In genomic region chr20:62832951-62833391, GRCh38 we compare ENCODE assay signal across 11 cellular contexts. TPM values are rescaled to one million over a fixed set of nuclear protein-coding genes. Genes with fewer than 3 reads are reported as not detected.
DNase-seq lines count a peak whose midpoint lies in the region; ATAC-seq and TF ChIP-seq lines count a peak whose summit lies in the region.
"Had no signal": no experiment of that assay in that cellular context is flagged by ENCODE, and none has a peak within 500 bp of the region (broad histone marks: within the 10 kb centered on the region; RNA-seq: fewer than 3 reads in every experiment).

No MANE protein-coding gene starts in this region.

- no peak overlapping the region for H2BK12ac ChIP-seq in mesenchymal stem cell (ENCODE audit: low read length in 2 of 2)

- H3K79me1 ChIP-seq in mesenchymal stem cell (replicated peaks; ENCODE audit: low read length, poor library complexity, severe bottlenecking): no peaks in the 10 kb centered on the region

- H4K91ac ChIP-seq in mesenchymal stem cell (ENCODE audit: low read length): no peak overlapping the region

- POLR2A ChIA-PET in SK-N-SH (lab: Yijun Ruan, JAX): no interaction called here

- H3K79me2 ChIP-seq in SK-N-SH (ENCODE audit: insufficient read depth) (no peaks in the 10 kb centered on the region), KMS-11 (ENCODE audit: insufficient read depth, low read depth) (no peaks in the 10 kb centered on the region)

- TF ChIP-seq EP300 in SK-N-SH (IDR thresholded peaks at IDR 0.05; ENCODE audit: borderline replicate concordance in 1 of 2, low read depth in 1 of 2, low read length in 1 of 2): no peak

- no peaks in the 10 kb centered on the region for H3K9me2 ChIP-seq in SK-N-SH

- no peak overlapping the region for H3K4me2 ChIP-seq in SK-N-SH
- peak overlapping the region; percentile 64 for H3K4me2 ChIP-seq in KMS-11
- no peak overlapping the region for H3K4me2 ChIP-seq in mesenchymal stem cell (ENCODE audit: low read length, poor library complexity, severe bottlenecking)

- H3K27ac ChIP-seq in SK-N-SH (ENCODE audit: low read depth in 2 of 2, low read length in 1 of 2) (peak overlapping the region in 1 of 2 experiments; percentile 30; a peak in 1 of 4 replicates), KMS-11 (peak overlapping the region; percentile 85), thyroid gland (peak overlapping the region in 2 of 3 donors; percentile 50 to 51), mesenchymal stem cell (ENCODE audit: low read length, poor library complexity, severe bottlenecking) (no peak overlapping the region), tibial artery (no peak overlapping the region)

- H3K36me3 Mint-ChIP-seq in dendritic cell treated with granulocyte-macrophage colony-stimulating factor and Interleukin-4, amounts not matched to agents 40 ng/mL and 50 ng/mL, for 4 days (ENCODE audit: low read depth): no peaks in the 10 kb centered on the region

- H4K20me1 ChIP-seq in SK-N-SH (ENCODE audit: insufficient read depth) (no peaks in the 10 kb centered on the region), KMS-11 (ENCODE audit: insufficient read depth) (no peaks in the 10 kb centered on the region)

- H3K27me3 ChIP-seq in SK-N-SH (ENCODE audit: insufficient read depth): no peaks in the 10 kb centered on the region
- no peaks in the 10 kb centered on the region for H3K27me3 ChIP-seq in KMS-11 (ENCODE audit: insufficient read depth, low read depth)
- no peaks in the 10 kb centered on the region for H3K27me3 ChIP-seq in thyroid gland
- H3K27me3 ChIP-seq in mesenchymal stem cell (ENCODE audit: control insufficient read depth in 1 of 2, insufficient read depth in 1 of 2, low read length in 2 of 2): peaks cover 7 to 49% of the 10 kb centered on the region in 2 experiments
- peaks cover 0 to 40% of the 10 kb centered on the region in 2 donors for H3K27me3 ChIP-seq in tibial artery

- H3K14ac ChIP-seq in mesenchymal stem cell (ENCODE audit: low read length in 2 of 2): no peak overlapping the region

- no peak overlapping the region for H2BK5ac ChIP-seq in mesenchymal stem cell (ENCODE audit: low read depth, low read length, poor library complexity, severe bottlenecking)

- peak overlapping the region; percentile 75 for H3K27ac Mint-ChIP-seq in dendritic cell treated with granulocyte-macrophage colony-stimulating factor and Interleukin-4, amounts not matched to agents 40 ng/mL and 50 ng/mL, for 4 days

- H3K9me3 ChIP-seq in SK-N-SH (no peaks in the 10 kb centered on the region), thyroid gland (no peaks in the 10 kb centered on the region), mesenchymal stem cell (ENCODE audit: control insufficient read depth, low read length) (no peaks in the 10 kb centered on the region), tibial artery (no peaks in the 10 kb centered on the region)

- H3K4me3 ChIP-seq in SK-N-SH (ENCODE audit: low read depth in 2 of 2, low read length in 1 of 2) (no peak overlapping the region), KMS-11 (IDR thresholded peaks at IDR 0.05; ENCODE audit: insufficient read depth, low read depth, low read length) (no peak overlapping the region), thyroid gland (replicated peaks in 1 of 3) (no peak overlapping the region), mesenchymal stem cell (ENCODE audit: insufficient read depth in 1 of 2, low read depth in 1 of 2, low read length in 2 of 2) (no peak overlapping the region), tibial artery (no peak overlapping the region)

- no peaks in the 10 kb centered on the region for H3K36me3 ChIP-seq in SK-N-SH (replicated peaks in 1 of 2; ENCODE audit: control insufficient read depth in 1 of 2, insufficient read depth in 2 of 2, low read length in 1 of 2)
- H3K36me3 ChIP-seq in KMS-11 (ENCODE audit: insufficient read depth): no peaks in the 10 kb centered on the region
- H3K36me3 ChIP-seq in thyroid gland: no peaks in the 10 kb centered on the region
- H3K36me3 ChIP-seq in mesenchymal stem cell (ENCODE audit: control insufficient read depth in 1 of 2, insufficient read depth in 2 of 2, low read depth in 1 of 2, low read length in 2 of 2): no peaks in the 10 kb centered on the region
- no peaks in the 10 kb centered on the region for H3K36me3 ChIP-seq in tibial artery

- no peak for TF ChIP-seq POLR2A in thyroid gland (IDR thresholded peaks at IDR 0.05)

- no peak overlapping the region for H2BK120ac ChIP-seq in mesenchymal stem cell (ENCODE audit: low read depth, low read length)

- H3K4me1 Mint-ChIP-seq in dendritic cell treated with granulocyte-macrophage colony-stimulating factor and Interleukin-4, amounts not matched to agents 40 ng/mL and 50 ng/mL, for 4 days (ENCODE audit: low read depth): peaks cover 37% of the 10 kb centered on the region

- peaks cover 0 to 22% of the 10 kb centered on the region in 2 experiments; a peak in 1 of 4 replicates for H3K4me1 ChIP-seq in SK-N-SH (ENCODE audit: control insufficient read depth in 1 of 2, insufficient read depth in 2 of 2, low read depth in 1 of 2, low read length in 1 of 2)
- H3K4me1 ChIP-seq in KMS-11 (ENCODE audit: low read depth, poor library complexity, severe bottlenecking): peaks cover 43% of the 10 kb centered on the region
- H3K4me1 ChIP-seq in thyroid gland: peaks cover 24 to 47% of the 10 kb centered on the region in 2 donors
- peaks cover 13% of the 10 kb centered on the region for H3K4me1 ChIP-seq in mesenchymal stem cell (ENCODE audit: control insufficient read depth, insufficient read depth, low read depth, low read length)
- H3K4me1 ChIP-seq in tibial artery: peaks cover 0 to 18% (median 0%) of the 10 kb centered on the region in 4 donors

- intact Hi-C loops in dendritic cell treated with granulocyte-macrophage colony-stimulating factor and Interleukin-4, amounts not matched to agents 40 ng/mL and 50 ng/mL, for 4 days (cut with micrococcal nuclease): no loop called here
- intact Hi-C loops in thyroid gland (cut with DNase I) (no loop called here), tibial artery (cut with DNase I; ENCODE audit: low total_unique reads) (no loop called here)

- no peak overlapping the region for H4K8ac ChIP-seq in mesenchymal stem cell (ENCODE audit: low read length)

- 82% methylated on average over 14 of the region's 14 CpGs for WGBS in SK-N-SH (ENCODE audit: low lambda C conversion rate)
- 48 to 56% methylated on average over 14 of the region's 14 CpGs for WGBS in thyroid gland, 2 donors
- WGBS in mesenchymal stem cell: 94% methylated on average over 14 of the region's 14 CpGs

- H2BK15ac ChIP-seq in mesenchymal stem cell (ENCODE audit: low read depth, poor library complexity, severe bottlenecking): no peak overlapping the region

- H2AFZ ChIP-seq in SK-N-SH (ENCODE audit: low read depth): no peak overlapping the region
- peak overlapping the region; percentile 66 for H2AFZ ChIP-seq in KMS-11 (ENCODE audit: low read depth)
- no peak overlapping the region for H2AFZ ChIP-seq in mesenchymal stem cell (ENCODE audit: low read depth, low read length)

- H2AK5ac ChIP-seq in mesenchymal stem cell (ENCODE audit: low read length, severe bottlenecking): no peak overlapping the region

- peak overlapping the region; percentile 63 for H3K4me3 Mint-ChIP-seq in dendritic cell treated with granulocyte-macrophage colony-stimulating factor and Interleukin-4, amounts not matched to agents 40 ng/mL and 50 ng/mL, for 4 days

- H3K27me3 Mint-ChIP-seq in dendritic cell treated with granulocyte-macrophage colony-stimulating factor and Interleukin-4, amounts not matched to agents 40 ng/mL and 50 ng/mL, for 4 days: no peaks in the 10 kb centered on the region

- no peaks in the 10 kb centered on the region for H3K9me3 Mint-ChIP-seq in dendritic cell treated with granulocyte-macrophage colony-stimulating factor and Interleukin-4, amounts not matched to agents 40 ng/mL and 50 ng/mL, for 4 days

- no peak for ATAC-seq in SK-N-SH treated with all-trans-retinoic acid at 6 μM for 48 hours

- no peak overlapping the region for H3K4ac ChIP-seq in mesenchymal stem cell (ENCODE audit: low read depth in 1 of 2, low read length in 2 of 2)

- no peak overlapping the region for H3K9ac ChIP-seq in SK-N-SH
- H3K9ac ChIP-seq in KMS-11: peak overlapping the region; percentile 57
- no peak overlapping the region for H3K9ac ChIP-seq in mesenchymal stem cell (ENCODE audit: low read length)

- H3K18ac ChIP-seq in mesenchymal stem cell (ENCODE audit: low read depth in 1 of 2, low read length in 2 of 2): no peak overlapping the region

- H3F3A ChIP-seq in SK-N-SH (replicated peaks; ENCODE audit: insufficient read depth): no peaks in the 10 kb centered on the region

- DNase-seq in SK-N-SH (peak; percentile 69), thyroid gland (peak; percentile 56 to 72), mesenchymal stem cell (no peak), tibial artery (no peak)
- DNase-seq in stimulated activated CD8-positive, alpha-beta memory T cell treated with anti-CD3 and anti-CD28 coated beads, Interleukin-4, amount 100 ng/mL, for 48 hours: no peak
- DNase-seq: ACHN; activated CD8-positive, alpha-beta memory T cell treated with anti-CD3 and anti-CD28 coated beads for 24 hours; cortex of kidney had no signal

- no peak for TF ChIP-seq RAD21 in SK-N-SH (IDR thresholded peaks at IDR 0.05; ENCODE audit: low read length)

- CTCF ChIA-PET in SK-N-SH (lab: Yijun Ruan, JAX): interaction anchor here (0.7 to 3.0 kb wide), 3 partner anchors 11 to 44 kb away, joined by 3 to 21 read pairs (median 4); no protein-coding TSS in a partner anchor

- no peak for TF ChIP-seq CTCF in SK-N-SH (IDR thresholded peaks at IDR 0.05)
- no peak for TF ChIP-seq CTCF in KMS-11 (conservative IDR thresholded peaks at IDR 0.05; ENCODE audit: low read depth, low read length)
- TF ChIP-seq CTCF in thyroid gland (IDR thresholded peaks at IDR 0.05): no peak
- no peak for TF ChIP-seq CTCF in tibial artery (IDR thresholded peaks at IDR 0.05)

- no peak overlapping the region for H3K23ac ChIP-seq in mesenchymal stem cell (ENCODE audit: low read length in 2 of 2)

RNA-seq across cellular contexts. Expression of gene COL9A3, which starts 16.1 kb away (rescaled TPM):
- 1.3 and 2.5 TPM in 2 replicates for polyA plus RNA-seq in SK-N-SH (2012; rRNA removed)
- polyA plus RNA-seq in SK-N-SH (2012; cell fraction: cytosol; rRNA removed): 1.2 and 1.7 TPM in 2 replicates
- 6.2 and 7.8 TPM in 2 replicates for polyA plus RNA-seq in SK-N-SH (2012; cell fraction: nucleus; rRNA removed)
- total RNA-seq in thyroid gland: 100 to 1,000 TPM in 1 of 4 donors, 10 to 100 TPM in 2, 1 to 10 TPM in 1; 5.3 to 113 (median 62.8) TPM
- polyA plus RNA-seq in mesenchymal stem cell (2013, experiment 1 of 2): 0.79 TPM
- polyA plus RNA-seq in mesenchymal stem cell (2013, experiment 2 of 2): 0.44 TPM

RNA-seq across cellular contexts. Expression of gene OGFR, which starts 28.3 kb away (rescaled TPM):
- polyA plus RNA-seq in SK-N-SH (2012; rRNA removed): 52.9 and 60.8 TPM in 2 replicates
- 25.9 and 35.3 TPM in 2 replicates for polyA plus RNA-seq in SK-N-SH (2012; cell fraction: cytosol; rRNA removed)
- 96.1 and 137 TPM in 2 replicates for polyA plus RNA-seq in SK-N-SH (2012; cell fraction: nucleus; rRNA removed)
- 10 to 100 TPM; 50.0 to 67.6 (median 63.7) TPM for total RNA-seq in thyroid gland
- polyA plus RNA-seq in mesenchymal stem cell (2013, experiment 1 of 2): 28.3 TPM
- 27.4 TPM for polyA plus RNA-seq in mesenchymal stem cell (2013, experiment 2 of 2)

RNA-seq across cellular contexts. Expression of gene TCFL5, which starts 28.7 kb away (rescaled TPM):
- polyA plus RNA-seq in SK-N-SH (2012; rRNA removed): 10.1 and 11.2 TPM in 2 replicates
- polyA plus RNA-seq in SK-N-SH (2012; cell fraction: cytosol; rRNA removed): 14.5 and 14.6 TPM in 2 replicates
- polyA plus RNA-seq in SK-N-SH (2012; cell fraction: nucleus; rRNA removed): 8.8 and 12.4 TPM in 2 replicates
- total RNA-seq in thyroid gland: 10 to 100 TPM; 15.3 to 26.6 (median 20.6) TPM
- polyA plus RNA-seq in mesenchymal stem cell (2013, experiment 1 of 2): 6.1 TPM
- polyA plus RNA-seq in mesenchymal stem cell (2013, experiment 2 of 2): 6.9 TPM

RNA-seq across cellular contexts. Expression of gene MRGBP, which starts 36.7 kb away (rescaled TPM):
- 20.0 and 22.0 TPM in 2 replicates for polyA plus RNA-seq in SK-N-SH (2012; rRNA removed)
- polyA plus RNA-seq in SK-N-SH (2012; cell fraction: cytosol; rRNA removed): 18.2 and 20.7 TPM in 2 replicates
- 22.9 and 26.5 TPM in 2 replicates for polyA plus RNA-seq in SK-N-SH (2012; cell fraction: nucleus; rRNA removed)
- 10 to 100 TPM in 3 of 4 donors, 1 to 10 TPM in 1; 9.9 to 14.6 (median 12.4) TPM for total RNA-seq in thyroid gland
- polyA plus RNA-seq in mesenchymal stem cell (2013, experiment 1 of 2): 14.2 TPM
- 14.5 TPM for polyA plus RNA-seq in mesenchymal stem cell (2013, experiment 2 of 2)

Comparison
In these comparisons a context has a peak if more than half of its experiments do, and no peak if none do; other contexts are left out.
1. DNase-seq: peak in SK-N-SH (single experiment) and thyroid gland (2 of 2); none in mesenchymal stem cell (single experiment), tibial artery (0 of 2) and stimulated activated CD8-positive, alpha-beta memory T cell treated with anti-CD3 and anti-CD28 coated beads, Interleukin-4, amount 100 ng/mL, for 48 hours (single experiment).
2. H3K27ac ChIP-seq: peak in KMS-11 (single experiment) and thyroid gland (2 of 3); none in mesenchymal stem cell (single experiment) and tibial artery (0 of 2).